1 cellular context compared by ENCODE assay signal in the genomic region with DNA sequence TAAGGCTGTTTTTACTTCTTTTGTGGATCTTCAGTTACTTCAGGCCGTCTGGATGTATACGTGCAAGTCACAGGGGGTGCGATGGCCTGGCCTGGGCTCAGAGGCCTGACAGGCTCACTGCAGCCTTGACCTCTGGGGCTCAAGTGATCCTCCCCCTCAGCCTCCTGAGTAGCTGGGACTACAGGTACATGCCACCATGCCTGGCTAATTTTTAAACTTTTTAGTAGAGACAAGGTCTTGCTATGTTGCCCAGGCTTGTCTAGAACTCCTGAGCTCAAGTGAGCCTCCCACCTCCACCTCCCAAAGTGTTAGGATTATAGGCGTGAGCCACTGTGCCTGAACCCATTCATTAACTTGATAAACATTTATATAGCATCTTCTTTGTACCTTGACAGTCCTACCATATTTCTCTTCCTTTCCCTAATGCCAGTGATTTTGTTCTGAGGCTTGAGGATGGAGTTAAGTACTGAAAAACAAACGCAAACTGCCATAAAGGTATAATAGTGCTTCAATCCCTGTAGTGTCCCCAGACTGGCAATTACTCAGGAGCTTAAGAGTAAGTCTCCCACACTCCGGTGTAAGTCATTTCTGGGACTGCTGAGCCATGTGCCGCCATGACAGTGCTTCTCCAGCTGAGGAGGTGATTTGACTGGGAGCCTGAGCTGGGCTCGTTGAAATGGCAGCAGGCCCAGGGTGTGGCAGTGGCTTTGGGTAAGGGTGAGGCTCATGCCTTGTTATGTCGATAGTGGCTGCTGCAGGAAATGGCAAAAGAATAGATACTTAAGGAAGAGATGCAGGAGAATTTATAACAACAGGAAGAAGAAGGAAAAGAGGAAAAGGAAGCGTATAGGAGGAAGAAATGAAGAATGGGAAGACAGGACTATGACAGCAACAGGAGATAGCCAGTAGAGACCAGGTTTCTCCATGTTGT.
TF ChIP-seq lines count a peak whose summit lies in the region.

No MANE protein-coding gene starts in this region.

TF ChIP-seq in HepG2, 621 proteins besides CTCF, POLR2A, EP300 and RAD21 (continued from another document and continues in another):
- TF ChIP-seq, protein P1, sequence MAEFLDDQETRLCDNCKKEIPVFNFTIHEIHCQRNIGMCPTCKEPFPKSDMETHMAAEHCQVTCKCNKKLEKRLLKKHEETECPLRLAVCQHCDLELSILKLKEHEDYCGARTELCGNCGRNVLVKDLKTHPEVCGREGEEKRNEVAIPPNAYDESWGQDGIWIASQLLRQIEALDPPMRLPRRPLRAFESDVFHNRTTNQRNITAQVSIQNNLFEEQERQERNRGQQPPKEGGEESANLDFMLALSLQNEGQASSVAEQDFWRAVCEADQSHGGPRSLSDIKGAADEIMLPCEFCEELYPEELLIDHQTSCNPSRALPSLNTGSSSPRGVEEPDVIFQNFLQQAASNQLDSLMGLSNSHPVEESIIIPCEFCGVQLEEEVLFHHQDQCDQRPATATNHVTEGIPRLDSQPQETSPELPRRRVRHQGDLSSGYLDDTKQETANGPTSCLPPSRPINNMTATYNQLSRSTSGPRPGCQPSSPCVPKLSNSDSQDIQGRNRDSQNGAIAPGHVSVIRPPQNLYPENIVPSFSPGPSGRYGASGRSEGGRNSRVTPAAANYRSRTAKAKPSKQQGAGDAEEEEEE (CRISPR knock-in tag; IDR thresholded peaks at IDR 0.05; ENCODE audit: borderline replicate concordance): no peak
- no peak for TF ChIP-seq ZNF234 (CRISPR knock-in tag; conservative IDR thresholded peaks at IDR 0.05)
- TF ChIP-seq, protein P2, sequence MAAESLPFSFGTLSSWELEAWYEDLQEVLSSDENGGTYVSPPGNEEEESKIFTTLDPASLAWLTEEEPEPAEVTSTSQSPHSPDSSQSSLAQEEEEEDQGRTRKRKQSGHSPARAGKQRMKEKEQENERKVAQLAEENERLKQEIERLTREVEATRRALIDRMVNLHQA (CRISPR knock-in tag; IDR thresholded peaks at IDR 0.05): no peak
- no peak for TF ChIP-seq ZNF615 (CRISPR knock-in tag; IDR thresholded peaks at IDR 0.05; ENCODE audit: borderline replicate concordance)
- no peak for TF ChIP-seq FIP1L1 (IDR thresholded peaks at IDR 0.05; ENCODE audit: borderline replicate concordance, insufficient read depth, low read depth, low read length)
- no peak; the same call in 1 of the 2 replicates for TF ChIP-seq HIVEP1 (CRISPR knock-in tag; IDR thresholded peaks at IDR 0.05)
- peak; percentile 94 for TF ChIP-seq ZMYM4 (CRISPR knock-in tag; IDR thresholded peaks at IDR 0.05)
- TF ChIP-seq YEATS4 (CRISPR knock-in tag; IDR thresholded peaks at IDR 0.05; ENCODE audit: borderline replicate concordance): no peak
- no peak for TF ChIP-seq KLF13 (CRISPR knock-in tag; IDR thresholded peaks at IDR 0.05)
- TF ChIP-seq NRL (CRISPR knock-in tag; IDR thresholded peaks at IDR 0.05; ENCODE audit: borderline replicate concordance): no peak
- TF ChIP-seq, protein P3, sequence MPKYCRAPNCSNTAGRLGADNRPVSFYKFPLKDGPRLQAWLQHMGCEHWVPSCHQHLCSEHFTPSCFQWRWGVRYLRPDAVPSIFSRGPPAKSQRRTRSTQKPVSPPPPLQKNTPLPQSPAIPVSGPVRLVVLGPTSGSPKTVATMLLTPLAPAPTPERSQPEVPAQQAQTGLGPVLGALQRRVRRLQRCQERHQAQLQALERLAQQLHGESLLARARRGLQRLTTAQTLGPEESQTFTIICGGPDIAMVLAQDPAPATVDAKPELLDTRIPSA (CRISPR knock-in tag; IDR thresholded peaks at IDR 0.05; ENCODE audit: borderline replicate concordance): 0 out of 2 replicates have a peak, but pooled peaks have one; percentile 36
- TF ChIP-seq ZBTB21 (CRISPR knock-in tag; IDR thresholded peaks at IDR 0.05): no peak
- TF ChIP-seq, protein P4, sequence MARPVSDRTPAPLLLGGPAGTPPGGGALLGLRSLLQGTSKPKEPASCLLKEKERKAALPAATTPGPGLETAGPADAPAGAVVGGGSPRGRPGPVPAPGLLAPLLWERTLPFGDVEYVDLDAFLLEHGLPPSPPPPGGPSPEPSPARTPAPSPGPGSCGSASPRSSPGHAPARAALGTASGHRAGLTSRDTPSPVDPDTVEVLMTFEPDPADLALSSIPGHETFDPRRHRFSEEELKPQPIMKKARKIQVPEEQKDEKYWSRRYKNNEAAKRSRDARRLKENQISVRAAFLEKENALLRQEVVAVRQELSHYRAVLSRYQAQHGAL (CRISPR knock-in tag; IDR thresholded peaks at IDR 0.05; ENCODE audit: not compliant biosample characterization): no peak
- no peak for TF ChIP-seq TCF7L2 (IDR thresholded peaks at IDR 0.05; ENCODE audit: low read depth, low read length)
- TF ChIP-seq PHF21A (CRISPR knock-in tag; IDR thresholded peaks at IDR 0.05): no peak
- TF ChIP-seq, protein P5, sequence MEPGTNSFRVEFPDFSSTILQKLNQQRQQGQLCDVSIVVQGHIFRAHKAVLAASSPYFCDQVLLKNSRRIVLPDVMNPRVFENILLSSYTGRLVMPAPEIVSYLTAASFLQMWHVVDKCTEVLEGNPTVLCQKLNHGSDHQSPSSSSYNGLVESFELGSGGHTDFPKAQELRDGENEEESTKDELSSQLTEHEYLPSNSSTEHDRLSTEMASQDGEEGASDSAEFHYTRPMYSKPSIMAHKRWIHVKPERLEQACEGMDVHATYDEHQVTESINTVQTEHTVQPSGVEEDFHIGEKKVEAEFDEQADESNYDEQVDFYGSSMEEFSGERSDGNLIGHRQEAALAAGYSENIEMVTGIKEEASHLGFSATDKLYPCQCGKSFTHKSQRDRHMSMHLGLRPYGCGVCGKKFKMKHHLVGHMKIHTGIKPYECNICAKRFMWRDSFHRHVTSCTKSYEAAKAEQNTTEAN (CRISPR knock-in tag; conservative IDR thresholded peaks at IDR 0.05): no peak
- no peak for TF ChIP-seq ZNF552 (CRISPR knock-in tag; IDR thresholded peaks at IDR 0.05; ENCODE audit: borderline replicate concordance)
- no peak for TF ChIP-seq ZNF780A (CRISPR knock-in tag; IDR thresholded peaks at IDR 0.05)
- TF ChIP-seq HDAC2 (CRISPR knock-in tag; IDR thresholded peaks at IDR 0.05): peak; percentile 73
- TF ChIP-seq MBD4 (IDR thresholded peaks at IDR 0.05; ENCODE audit: borderline replicate concordance, low read length): no peak
- TF ChIP-seq ZNF282 (IDR thresholded peaks at IDR 0.05; ENCODE audit: partially characterized antibody): no peak
- TF ChIP-seq ZNF879 (CRISPR knock-in tag; IDR thresholded peaks at IDR 0.05): no peak
- no peak for TF ChIP-seq MTF2 (CRISPR knock-in tag; IDR thresholded peaks at IDR 0.05; ENCODE audit: borderline replicate concordance)
- no peak for TF ChIP-seq ZNF17 (CRISPR knock-in tag; IDR thresholded peaks at IDR 0.05)
- no peak for TF ChIP-seq RNF2 (conservative IDR thresholded peaks at IDR 0.05; ENCODE audit: low read depth)
- no peak for TF ChIP-seq RELA (CRISPR knock-in tag; IDR thresholded peaks at IDR 0.05)
- TF ChIP-seq ZNF598 (CRISPR knock-in tag; IDR thresholded peaks at IDR 0.05; ENCODE audit: borderline replicate concordance): peak; percentile 70; the same call in 1 of the 2 replicates
- TF ChIP-seq, protein P6, sequence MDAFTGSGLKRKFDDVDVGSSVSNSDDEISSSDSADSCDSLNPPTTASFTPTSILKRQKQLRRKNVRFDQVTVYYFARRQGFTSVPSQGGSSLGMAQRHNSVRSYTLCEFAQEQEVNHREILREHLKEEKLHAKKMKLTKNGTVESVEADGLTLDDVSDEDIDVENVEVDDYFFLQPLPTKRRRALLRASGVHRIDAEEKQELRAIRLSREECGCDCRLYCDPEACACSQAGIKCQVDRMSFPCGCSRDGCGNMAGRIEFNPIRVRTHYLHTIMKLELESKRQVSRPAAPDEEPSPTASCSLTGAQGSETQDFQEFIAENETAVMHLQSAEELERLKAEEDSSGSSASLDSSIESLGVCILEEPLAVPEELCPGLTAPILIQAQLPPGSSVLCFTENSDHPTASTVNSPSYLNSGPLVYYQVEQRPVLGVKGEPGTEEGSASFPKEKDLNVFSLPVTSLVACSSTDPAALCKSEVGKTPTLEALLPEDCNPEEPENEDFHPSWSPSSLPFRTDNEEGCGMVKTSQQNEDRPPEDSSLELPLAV (CRISPR knock-in tag; conservative IDR thresholded peaks at IDR 0.05; ENCODE audit: low read depth): no peak; the same call in 1 of the 2 replicates
- TF ChIP-seq, protein P7, sequence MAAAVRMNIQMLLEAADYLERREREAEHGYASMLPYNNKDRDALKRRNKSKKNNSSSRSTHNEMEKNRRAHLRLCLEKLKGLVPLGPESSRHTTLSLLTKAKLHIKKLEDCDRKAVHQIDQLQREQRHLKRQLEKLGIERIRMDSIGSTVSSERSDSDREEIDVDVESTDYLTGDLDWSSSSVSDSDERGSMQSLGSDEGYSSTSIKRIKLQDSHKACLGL (CRISPR knock-in tag; IDR thresholded peaks at IDR 0.05): no peak
- TF ChIP-seq NFIC (IDR thresholded peaks at IDR 0.05; ENCODE audit: low read length): no peak
- no peak for TF ChIP-seq ZNF772 (CRISPR knock-in tag; IDR thresholded peaks at IDR 0.05)
- TF ChIP-seq RARA (CRISPR knock-in tag; IDR thresholded peaks at IDR 0.05): peak; percentile 75
- TF ChIP-seq ZNF782 (CRISPR knock-in tag; IDR thresholded peaks at IDR 0.05; ENCODE audit: borderline replicate concordance): no peak
- TF ChIP-seq HMGA1 (CRISPR knock-in tag; conservative IDR thresholded peaks at IDR 0.05): no peak
- no peak for TF ChIP-seq ZNF720 (CRISPR knock-in tag; IDR thresholded peaks at IDR 0.05)
- TF ChIP-seq ZNF136 (CRISPR knock-in tag; IDR thresholded peaks at IDR 0.05; ENCODE audit: low read depth): no peak
- TF ChIP-seq, protein P8, sequence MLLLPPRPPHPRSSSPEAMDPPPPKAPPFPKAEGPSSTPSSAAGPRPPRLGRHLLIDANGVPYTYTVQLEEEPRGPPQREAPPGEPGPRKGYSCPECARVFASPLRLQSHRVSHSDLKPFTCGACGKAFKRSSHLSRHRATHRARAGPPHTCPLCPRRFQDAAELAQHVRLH (CRISPR knock-in tag; IDR thresholded peaks at IDR 0.05; ENCODE audit: borderline replicate concordance, low read depth): peak; percentile 67
- TF ChIP-seq, protein P9, sequence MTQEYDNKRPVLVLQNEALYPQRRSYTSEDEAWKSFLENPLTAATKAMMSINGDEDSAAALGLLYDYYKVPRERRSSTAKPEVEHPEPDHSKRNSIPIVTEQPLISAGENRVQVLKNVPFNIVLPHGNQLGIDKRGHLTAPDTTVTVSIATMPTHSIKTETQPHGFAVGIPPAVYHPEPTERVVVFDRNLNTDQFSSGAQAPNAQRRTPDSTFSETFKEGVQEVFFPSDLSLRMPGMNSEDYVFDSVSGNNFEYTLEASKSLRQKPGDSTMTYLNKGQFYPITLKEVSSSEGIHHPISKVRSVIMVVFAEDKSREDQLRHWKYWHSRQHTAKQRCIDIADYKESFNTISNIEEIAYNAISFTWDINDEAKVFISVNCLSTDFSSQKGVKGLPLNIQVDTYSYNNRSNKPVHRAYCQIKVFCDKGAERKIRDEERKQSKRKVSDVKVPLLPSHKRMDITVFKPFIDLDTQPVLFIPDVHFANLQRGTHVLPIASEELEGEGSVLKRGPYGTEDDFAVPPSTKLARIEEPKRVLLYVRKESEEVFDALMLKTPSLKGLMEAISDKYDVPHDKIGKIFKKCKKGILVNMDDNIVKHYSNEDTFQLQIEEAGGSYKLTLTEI (CRISPR knock-in tag; conservative IDR thresholded peaks at IDR 0.05): no peak
- no peak for TF ChIP-seq PRMT3 (CRISPR knock-in tag; IDR thresholded peaks at IDR 0.05; ENCODE audit: borderline replicate concordance, low read depth)
- peak; percentile 65; the same call in 1 of the 2 replicates for TF ChIP-seq RXRB (CRISPR knock-in tag; IDR thresholded peaks at IDR 0.05; ENCODE audit: borderline replicate concordance)
- no peak for TF ChIP-seq ZNF383 (CRISPR knock-in tag; IDR thresholded peaks at IDR 0.05; ENCODE audit: borderline replicate concordance)
- TF ChIP-seq SRSF4 (IDR thresholded peaks at IDR 0.05; ENCODE audit: low read depth, low read length, poor library complexity, severe bottlenecking): no peak
- peak; percentile 22; the same call in 1 of the 2 replicates for TF ChIP-seq KAT8 (CRISPR knock-in tag; IDR thresholded peaks at IDR 0.05)
- TF ChIP-seq, protein P10, sequence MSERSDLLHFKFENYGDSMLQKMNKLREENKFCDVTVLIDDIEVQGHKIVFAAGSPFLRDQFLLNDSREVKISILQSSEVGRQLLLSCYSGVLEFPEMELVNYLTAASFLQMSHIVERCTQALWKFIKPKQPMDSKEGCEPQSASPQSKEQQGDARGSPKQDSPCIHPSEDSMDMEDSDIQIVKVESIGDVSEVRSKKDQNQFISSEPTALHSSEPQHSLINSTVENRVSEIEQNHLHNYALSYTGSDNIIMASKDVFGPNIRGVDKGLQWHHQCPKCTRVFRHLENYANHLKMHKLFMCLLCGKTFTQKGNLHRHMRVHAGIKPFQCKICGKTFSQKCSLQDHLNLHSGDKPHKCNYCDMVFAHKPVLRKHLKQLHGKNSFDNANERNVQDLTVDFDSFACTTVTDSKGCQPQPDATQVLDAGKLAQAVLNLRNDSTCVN (CRISPR knock-in tag; IDR thresholded peaks at IDR 0.05; ENCODE audit: borderline replicate concordance): 0 out of 2 replicates have a peak, but pooled peaks have one; percentile 56
- no peak for TF ChIP-seq ZNF75D (CRISPR knock-in tag; IDR thresholded peaks at IDR 0.05; ENCODE audit: borderline replicate concordance)
- TF ChIP-seq ZNF558 (CRISPR knock-in tag; IDR thresholded peaks at IDR 0.05; ENCODE audit: borderline replicate concordance): no peak
- no peak for TF ChIP-seq ZEB1 (IDR thresholded peaks at IDR 0.05; ENCODE audit: insufficient replicate concordance, low read depth)
- no peak for TF ChIP-seq ZNF713 (CRISPR knock-in tag; IDR thresholded peaks at IDR 0.05)
- no peak for TF ChIP-seq ZNF260 (CRISPR knock-in tag; IDR thresholded peaks at IDR 0.05; ENCODE audit: borderline replicate concordance, low read depth)
- TF ChIP-seq NCOA2 (CRISPR knock-in tag; IDR thresholded peaks at IDR 0.05): peak; percentile 71
- TF ChIP-seq, protein P11, sequence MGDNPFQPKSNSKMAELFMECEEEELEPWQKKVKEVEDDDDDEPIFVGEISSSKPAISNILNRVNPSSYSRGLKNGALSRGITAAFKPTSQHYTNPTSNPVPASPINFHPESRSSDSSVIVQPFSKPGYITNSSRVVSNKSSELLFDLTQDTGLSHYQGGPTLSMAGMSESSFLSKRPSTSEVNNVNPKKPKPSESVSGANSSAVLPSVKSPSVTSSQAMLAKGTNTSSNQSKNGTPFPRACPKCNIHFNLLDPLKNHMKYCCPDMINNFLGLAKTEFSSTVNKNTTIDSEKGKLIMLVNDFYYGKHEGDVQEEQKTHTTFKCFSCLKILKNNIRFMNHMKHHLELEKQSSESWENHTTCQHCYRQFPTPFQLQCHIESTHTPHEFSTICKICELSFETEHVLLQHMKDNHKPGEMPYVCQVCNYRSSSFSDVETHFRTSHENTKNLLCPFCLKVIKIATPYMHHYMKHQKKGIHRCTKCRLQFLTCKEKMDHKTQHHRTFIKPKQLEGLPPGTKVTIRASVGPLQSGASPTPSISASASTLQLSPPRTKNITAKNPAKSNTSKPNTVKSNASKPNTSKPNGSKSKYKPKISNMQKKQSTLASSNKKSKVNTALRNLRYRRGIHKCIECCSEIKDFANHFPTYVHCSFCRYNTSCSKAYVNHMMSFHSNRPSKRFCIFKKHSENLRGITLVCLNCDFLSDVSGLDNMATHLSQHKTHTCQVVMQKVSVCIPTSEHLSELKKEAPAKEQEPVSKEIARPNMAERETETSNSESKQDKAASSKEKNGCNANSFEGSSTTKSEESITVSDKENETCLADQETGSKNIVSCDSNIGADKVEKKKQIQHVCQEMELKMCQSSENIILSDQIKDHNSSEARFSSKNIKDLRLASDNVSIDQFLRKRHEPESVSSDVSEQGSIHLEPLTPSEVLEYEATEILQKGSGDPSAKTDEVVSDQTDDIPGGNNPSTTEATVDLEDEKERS (CRISPR knock-in tag; IDR thresholded peaks at IDR 0.05): peak; percentile 94
- no peak for TF ChIP-seq ONECUT2 (CRISPR knock-in tag; IDR thresholded peaks at IDR 0.05)
- no peak for TF ChIP-seq ZZZ3 (CRISPR knock-in tag; IDR thresholded peaks at IDR 0.05; ENCODE audit: borderline replicate concordance)
- TF ChIP-seq TSC22D2 (CRISPR knock-in tag; IDR thresholded peaks at IDR 0.05; ENCODE audit: borderline replicate concordance): no peak
- no peak for TF ChIP-seq NCOA5 (CRISPR knock-in tag; IDR thresholded peaks at IDR 0.05)
